In the genomic region with DNA sequence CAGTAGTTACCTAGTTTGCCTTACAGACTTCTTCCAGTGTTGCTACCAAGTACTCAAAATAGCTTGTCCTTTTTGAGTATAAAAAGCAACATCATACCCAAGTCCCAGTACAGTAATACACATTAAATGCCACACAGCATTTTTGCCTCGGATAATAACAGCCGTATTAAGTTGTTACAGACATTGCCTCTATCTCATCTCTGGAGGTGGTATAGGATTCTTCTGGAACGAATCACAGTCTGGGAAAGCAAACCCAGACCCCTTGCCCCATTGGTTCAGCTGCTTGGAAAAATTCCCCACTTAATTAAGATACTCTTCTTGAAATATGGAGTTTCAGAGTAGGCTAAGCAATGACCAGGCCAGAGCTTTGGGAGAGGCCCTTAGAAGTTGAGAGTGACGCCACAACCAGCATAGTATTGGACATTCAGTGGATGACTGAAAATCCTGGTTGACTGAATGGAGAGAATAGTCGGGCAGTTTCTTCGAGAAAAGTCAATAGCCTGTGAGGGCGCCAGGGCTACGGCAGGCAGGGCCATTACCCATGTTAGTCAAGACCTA, we compare ENCODE assay signal across 27 cellular contexts.
"Had no signal": no experiment of that assay in that cellular context is flagged by ENCODE, and none has a peak within 500 bp of the region (broad histone marks: within the 10 kb centered on the region; RNA-seq: fewer than 3 reads in every experiment).

No MANE protein-coding gene starts in this region.

- H3K36me3 ChIP-seq: breast epithelium, heart right ventricle, left lung, lower lobe of right lung, pancreas, right atrium auricular region, suprapubic skin, transverse colon had no signal

- H3K27me3 ChIP-seq: breast epithelium, heart right ventricle, left lung, pancreas, right atrium auricular region, suprapubic skin, transverse colon had no signal

- H3K27me3 Mint-ChIP-seq: activated CD4-positive, alpha-beta T cell treated with anti-CD3 and anti-CD28 coated beads, Interleukin-2, amount 10 ng/mL, durations not matched to agents 24 days and 14 days; activated naive CD4-positive, alpha-beta T cell treated with anti-CD3 and anti-CD28 coated beads, Interleukin-2, amount 10 ng/mL, durations not matched to agents 7 days and 5 days had no signal

- H3K27ac ChIP-seq: breast epithelium, heart right ventricle, left lung, lower lobe of right lung, pancreas, psoas muscle, right atrium auricular region, suprapubic skin, transverse colon had no signal

- H3K4me3 Mint-ChIP-seq: activated CD4-positive, alpha-beta memory T cell treated with anti-CD3 and anti-CD28 coated beads for 36 hours; activated CD4-positive, alpha-beta T cell treated with anti-CD3 and anti-CD28 coated beads, Interleukin-2, amount 10 ng/mL, durations not matched to agents 24 days and 14 days; activated naive CD4-positive, alpha-beta T cell treated with anti-CD3 and anti-CD28 coated beads, Interleukin-2, amount 10 ng/mL, durations not matched to agents 7 days and 5 days; activated naive CD8-positive, alpha-beta T cell treated with anti-CD3 and anti-CD28 coated beads, Interleukin-2, amount 10 ng/mL, durations not matched to agents 7 days and 5 days; activated T-cell treated with anti-CD3 and anti-CD28 coated beads, Interleukin-2, amount 50 U/mL, for 24 hours; natural killer cell treated with Interleukin-12 subunit alpha and Interleukin-12 subunit beta and Interleukin-15 and Interleukin-18, amount 100 ng/mL, for 72 hours; T-helper 17 cell had no signal

- H3K36me3 Mint-ChIP-seq: activated CD4-positive, alpha-beta memory T cell treated with anti-CD3 and anti-CD28 coated beads for 36 hours; activated naive CD4-positive, alpha-beta T cell treated with anti-CD3 and anti-CD28 coated beads, Interleukin-2, amount 10 ng/mL, durations not matched to agents 7 days and 5 days; activated naive CD8-positive, alpha-beta T cell treated with anti-CD3 and anti-CD28 coated beads, Interleukin-2, amount 10 ng/mL, durations not matched to agents 7 days and 5 days; natural killer cell treated with Interleukin-12 subunit alpha and Interleukin-12 subunit beta and Interleukin-15 and Interleukin-18, amount 100 ng/mL, for 72 hours had no signal

- H3K4me3 ChIP-seq: breast epithelium, heart right ventricle, left lung, lower lobe of right lung, mucosa of descending colon, pancreas, psoas muscle, right atrium auricular region, suprapubic skin, transverse colon had no signal

- H3K27ac Mint-ChIP-seq: activated CD4-positive, alpha-beta memory T cell treated with anti-CD3 and anti-CD28 coated beads for 36 hours; activated CD4-positive, alpha-beta T cell treated with anti-CD3 and anti-CD28 coated beads, Interleukin-2, amount 10 ng/mL, durations not matched to agents 24 days and 14 days; activated naive CD4-positive, alpha-beta T cell treated with anti-CD3 and anti-CD28 coated beads, Interleukin-2, amount 10 ng/mL, durations not matched to agents 7 days and 5 days; activated naive CD8-positive, alpha-beta T cell treated with anti-CD3 and anti-CD28 coated beads, Interleukin-2, amount 10 ng/mL, durations not matched to agents 7 days and 5 days; activated T-cell treated with anti-CD3 and anti-CD28 coated beads, Interleukin-2, amount 50 U/mL, for 24 hours; natural killer cell treated with Interleukin-12 subunit alpha and Interleukin-12 subunit beta and Interleukin-15 and Interleukin-18, amount 100 ng/mL, for 72 hours; T-helper 17 cell had no signal

- H3K9me3 ChIP-seq: left lung, lower lobe of right lung, mucosa of descending colon, pancreas, psoas muscle, right atrium auricular region, suprapubic skin, transverse colon had no signal

- DNase-seq: activated CD4-positive, alpha-beta memory T cell treated with anti-CD3 and anti-CD28 coated beads for 36 hours; activated CD4-positive, alpha-beta T cell treated with anti-CD3 and anti-CD28 coated beads, Interleukin-2, amount 10 ng/mL, durations not matched to agents 24 days and 14 days; activated CD4-positive, CD25-positive, alpha-beta regulatory T cell treated with anti-CD3 and anti-CD28 coated beads, Interleukin-2, amount 50 U/mL, for 72 hours; activated CD8-positive, alpha-beta memory T cell treated with anti-CD3 and anti-CD28 coated beads, Interleukin-2, amount 50 U/mL, for 48 hours; activated gamma-delta T cell; activated naive CD4-positive, alpha-beta T cell treated with anti-CD3 and anti-CD28 coated beads, Interleukin-2, amount 10 ng/mL, durations not matched to agents 7 days and 5 days; activated naive CD8-positive, alpha-beta T cell treated with anti-CD3 and anti-CD28 coated beads, Interleukin-2, amount 10 ng/mL, durations not matched to agents 7 days and 5 days; activated T-cell treated with anti-CD3 and anti-CD28 coated beads, Interleukin-2, amount 50 U/mL, for 24 hours; amniotic stem cell; central memory CD4-positive, alpha-beta T cell; foreskin fibroblast; heart right ventricle; left lung; lower lobe of right lung; mucosa of descending colon; pancreas; psoas muscle; stimulated activated CD4-positive, alpha-beta T cell treated with anti-CD3 and anti-CD28 coated beads, Interleukin-15, amount 100 ng/mL, for 24 hours; stimulated activated CD4-positive, alpha-beta T cell treated with anti-CD3 and anti-CD28 coated beads, Interleukin-2, amount 100 ng/mL, for 24 hours; stimulated activated naive CD4-positive, alpha-beta T cell; T-helper 17 cell; T1000; transverse colon had no signal

- H3K9me3 Mint-ChIP-seq: activated CD4-positive, alpha-beta memory T cell treated with anti-CD3 and anti-CD28 coated beads for 36 hours; activated CD4-positive, alpha-beta T cell treated with anti-CD3 and anti-CD28 coated beads, Interleukin-2, amount 10 ng/mL, durations not matched to agents 24 days and 14 days; activated naive CD4-positive, alpha-beta T cell treated with anti-CD3 and anti-CD28 coated beads, Interleukin-2, amount 10 ng/mL, durations not matched to agents 7 days and 5 days; activated naive CD8-positive, alpha-beta T cell treated with anti-CD3 and anti-CD28 coated beads, Interleukin-2, amount 10 ng/mL, durations not matched to agents 7 days and 5 days; natural killer cell treated with Interleukin-12 subunit alpha and Interleukin-12 subunit beta and Interleukin-15 and Interleukin-18, amount 100 ng/mL, for 72 hours had no signal

- H3K4me1 Mint-ChIP-seq: activated CD4-positive, alpha-beta T cell treated with anti-CD3 and anti-CD28 coated beads, Interleukin-2, amount 10 ng/mL, durations not matched to agents 24 days and 14 days; activated naive CD4-positive, alpha-beta T cell treated with anti-CD3 and anti-CD28 coated beads, Interleukin-2, amount 10 ng/mL, durations not matched to agents 7 days and 5 days; activated naive CD8-positive, alpha-beta T cell treated with anti-CD3 and anti-CD28 coated beads, Interleukin-2, amount 10 ng/mL, durations not matched to agents 7 days and 5 days; T-helper 17 cell had no signal

- H3K4me1 ChIP-seq: heart right ventricle, left lung, lower lobe of right lung, pancreas, psoas muscle, transverse colon had no signal
